In the genomic region with DNA sequence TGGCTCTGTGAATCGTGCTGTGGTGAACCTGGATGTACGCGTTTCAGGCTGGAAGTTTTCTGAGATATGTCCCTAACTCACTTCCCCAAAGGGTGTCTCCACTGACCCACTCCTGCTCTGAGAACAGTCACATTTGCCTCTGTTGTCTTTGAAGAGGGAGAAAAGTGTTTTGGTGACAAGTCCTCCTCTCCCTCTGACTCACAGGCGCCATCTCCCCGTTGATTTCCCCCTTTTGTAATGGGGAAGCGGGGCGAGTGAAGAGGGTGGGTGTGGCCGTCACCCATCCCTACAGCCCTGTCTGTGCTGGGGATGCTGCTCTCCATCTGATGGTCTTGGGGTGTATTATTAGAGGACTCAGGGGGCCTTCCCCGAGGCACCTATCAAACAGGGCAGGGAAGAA, we compare ENCODE assay signal across 1 cellular context.
TF ChIP-seq lines count a peak whose summit lies in the region.

No MANE protein-coding gene starts in this region.

TF ChIP-seq in H1, 55 proteins besides CTCF, POLR2A, EP300 and RAD21:
- TF ChIP-seq ZNF274 (IDR thresholded peaks at IDR 0.05; ENCODE audit: borderline replicate concordance, extremely low read depth, low read length): no peak
- TF ChIP-seq RFX5 (IDR thresholded peaks at IDR 0.05; ENCODE audit: borderline replicate concordance, low read depth, low read length): no peak
- TF ChIP-seq TCF12 (IDR thresholded peaks at IDR 0.05; ENCODE audit: low read depth, low read length): no peak
- TF ChIP-seq SP4 (IDR thresholded peaks at IDR 0.05; ENCODE audit: low read length): no peak
- TF ChIP-seq KDM4A (IDR thresholded peaks at IDR 0.05; ENCODE audit: low read depth, low read length, severe bottlenecking): no peak
- no peak for TF ChIP-seq POU5F1 (IDR thresholded peaks at IDR 0.05; ENCODE audit: low read depth, low read length)
- TF ChIP-seq, protein P1, sequence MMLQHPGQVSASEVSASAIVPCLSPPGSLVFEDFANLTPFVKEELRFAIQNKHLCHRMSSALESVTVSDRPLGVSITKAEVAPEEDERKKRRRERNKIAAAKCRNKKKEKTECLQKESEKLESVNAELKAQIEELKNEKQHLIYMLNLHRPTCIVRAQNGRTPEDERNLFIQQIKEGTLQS (IDR thresholded peaks at IDR 0.05; ENCODE audit: insufficient read depth, low read depth, low read length): no peak
- no peak for TF ChIP-seq CEBPB (IDR thresholded peaks at IDR 0.05; ENCODE audit: low read depth, low read length)
- TF ChIP-seq, protein P2, sequence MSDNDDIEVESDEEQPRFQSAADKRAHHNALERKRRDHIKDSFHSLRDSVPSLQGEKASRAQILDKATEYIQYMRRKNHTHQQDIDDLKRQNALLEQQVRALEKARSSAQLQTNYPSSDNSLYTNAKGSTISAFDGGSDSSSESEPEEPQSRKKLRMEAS (IDR thresholded peaks at IDR 0.05): no peak
- TF ChIP-seq CBX5 (IDR thresholded peaks at IDR 0.05; ENCODE audit: low read depth, low read length): no peak
- TF ChIP-seq SUZ12 (IDR thresholded peaks at IDR 0.05; ENCODE audit: low read length): no peak
